Comparison of ENCODE assay signal across 18 cellular contexts in the genomic region with DNA sequence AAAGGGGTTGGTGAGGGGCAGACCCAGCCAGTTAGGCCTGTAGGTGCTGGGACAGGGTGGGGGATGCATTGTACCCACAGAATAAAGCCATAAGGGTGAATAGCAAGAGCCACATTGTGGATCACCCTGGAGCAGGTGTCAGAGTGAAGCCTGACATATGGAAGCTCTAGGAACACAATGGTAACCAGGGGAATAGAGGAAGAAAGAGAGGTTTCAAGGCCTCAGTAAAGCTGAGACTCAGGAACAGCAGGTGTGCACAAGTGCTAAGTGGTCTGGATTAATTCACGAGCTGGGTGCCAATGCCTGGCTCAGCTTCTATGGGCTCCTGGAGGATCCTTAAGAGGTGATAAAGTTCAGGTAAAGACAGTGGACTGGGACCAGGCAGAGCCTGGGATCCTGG.
DNase-seq lines count a peak whose midpoint lies in the region; ATAC-seq and TF ChIP-seq lines count a peak whose summit lies in the region.
"Had no signal": no experiment of that assay in that cellular context is flagged by ENCODE, and none has a peak within 500 bp of the region (broad histone marks: within the 10 kb centered on the region; RNA-seq: fewer than 3 reads in every experiment).

No MANE protein-coding gene starts in this region.

- H3K9me3 Mint-ChIP-seq in Caco-2 (ENCODE audit: unreplicated experiment) (peaks cover 7% of the 10 kb centered on the region), endodermal cell (no peaks in the 10 kb centered on the region)
- H3K9me3 Mint-ChIP-seq in natural killer cell treated with Interleukin-12 subunit alpha and Interleukin-12 subunit beta and Interleukin-15 and Interleukin-18, amount 100 ng/mL, for 72 hours, result no peaks in the 10 kb centered on the region
- H3K9me3 Mint-ChIP-seq: CD4-positive, CD25-positive, alpha-beta regulatory T cell had no signal

- ATAC-seq in GM21723 (IDR thresholded peaks at IDR 0.05; ENCODE audit: unreplicated experiment), result no peak
- no peak for ATAC-seq in natural killer cell treated with Interleukin-12 subunit alpha and Interleukin-12 subunit beta and Interleukin-15 and Interleukin-18, amount 100 ng/mL, for 72 hours

- H3K27me3 ChIP-seq in Caco-2 (replicated peaks; ENCODE audit: control insufficient read depth, insufficient read depth, low read length) (no peaks in the 10 kb centered on the region; the same call in 1 of the 2 replicates), endodermal cell (ENCODE audit: control insufficient read depth, insufficient read depth, low read length, poor library complexity, severe bottlenecking) (no peaks in the 10 kb centered on the region)
- H3K27me3 ChIP-seq: SJSA1 had no signal

- in situ Hi-C loops in G401 (cut with HindIII; ENCODE audit: low sequenced_read_pairs), result no loop called here

- peaks cover 26% of the 10 kb centered on the region for H3K4me1 Mint-ChIP-seq in Caco-2 (ENCODE audit: low read depth, unreplicated experiment)
- peaks cover 63% of the 10 kb centered on the region for H3K4me1 Mint-ChIP-seq in endodermal cell
- H3K4me1 Mint-ChIP-seq in natural killer cell treated with Interleukin-12 subunit alpha and Interleukin-12 subunit beta and Interleukin-15 and Interleukin-18, amount 100 ng/mL, for 72 hours (ENCODE audit: low read depth in 2 of 2), result no peaks in the 10 kb centered on the region
- H3K4me1 Mint-ChIP-seq: CD4-positive, CD25-positive, alpha-beta regulatory T cell had no signal

- no TSS peak for BruUV-seq in Caco-2 (replicated peaks; lab: Mats Ljungman, UMichigan)

- H3K4me3 ChIP-seq in Caco-2 (ENCODE audit: low read depth, low read length), result no peak overlapping the region
- no peak overlapping the region for H3K4me3 ChIP-seq in endodermal cell (ENCODE audit: low read length)
- H3K4me3 ChIP-seq: SJSA1 had no signal

- H3K36me3 ChIP-seq in Caco-2 (ENCODE audit: control insufficient read depth, insufficient read depth, low read length), result no peaks in the 10 kb centered on the region
- H3K36me3 ChIP-seq in endodermal cell (ENCODE audit: control insufficient read depth, insufficient read depth, low read length), result no peaks in the 10 kb centered on the region
- H3K36me3 ChIP-seq: SJSA1 had no signal

- no peak for TF ChIP-seq CTCF in Caco-2 (IDR thresholded peaks at IDR 0.05; ENCODE audit: insufficient read depth in 1 of 2, low read depth in 1 of 2, low read length in 1 of 2, severe bottlenecking in 1 of 2, unreplicated experiment in 1 of 2)
- no peak for TF ChIP-seq CTCF in endodermal cell (conservative IDR thresholded peaks at IDR 0.05)

- no peak for DNase-seq in Caco-2
- peak; percentile 55 for DNase-seq in G401 (ENCODE audit: low spot score)
- peak; percentile 78 for DNase-seq in NCI-H524 treated with DMSO at 0.1 percent for 48 hours (lab: John Stamatoyannopoulos, UW)
- peak; percentile 72 for DNase-seq in endodermal cell
- no peak for DNase-seq in stimulated activated CD4-positive, alpha-beta T cell treated with anti-CD3 and anti-CD28 coated beads, Interleukin-12 subunit alpha, Interleukin-12 subunit beta, amount 100 ng/mL, for 4 hours
- no peak for DNase-seq in natural killer cell treated with Interleukin-12 subunit alpha and Interleukin-12 subunit beta and Interleukin-15 and Interleukin-18, amount 100 ng/mL, for 72 hours (ENCODE audit: low spot score)
- DNase-seq: Calu3; CD4-positive, CD25-positive, alpha-beta regulatory T cell; NCI-H1048; NCI-H187 treated with DMSO at 0.1 percent for 48 hours; NCI-H226; NCI-H526 treated with DMSO at 0.1 percent for 48 hours; OCI-M1; RPMI8226; T-helper 2 cell had no signal

- H3K27me3 Mint-ChIP-seq in Caco-2 (ENCODE audit: insufficient read depth, unreplicated experiment) (no peaks in the 10 kb centered on the region), endodermal cell (ENCODE audit: insufficient read depth) (no peaks in the 10 kb centered on the region)
- peaks cover 2 to 19% of the 10 kb centered on the region in 2 donors for H3K27me3 Mint-ChIP-seq in natural killer cell treated with Interleukin-12 subunit alpha and Interleukin-12 subunit beta and Interleukin-15 and Interleukin-18, amount 100 ng/mL, for 72 hours

- no peaks in the 10 kb centered on the region for H3K36me3 Mint-ChIP-seq in Caco-2 (ENCODE audit: insufficient read depth, unreplicated experiment)
- H3K36me3 Mint-ChIP-seq in endodermal cell (ENCODE audit: low read depth), result no peaks in the 10 kb centered on the region
- H3K36me3 Mint-ChIP-seq in natural killer cell treated with Interleukin-12 subunit alpha and Interleukin-12 subunit beta and Interleukin-15 and Interleukin-18, amount 100 ng/mL, for 72 hours, result no peaks in the 10 kb centered on the region
- H3K36me3 Mint-ChIP-seq: CD4-positive, CD25-positive, alpha-beta regulatory T cell had no signal

- POLR2A ChIA-PET in Caco-2 (lab: Charles Lee), result no interaction called here

- H3K4me1 ChIP-seq in Caco-2, result peaks cover 21% of the 10 kb centered on the region
- peaks cover 29% of the 10 kb centered on the region for H3K4me1 ChIP-seq in endodermal cell (ENCODE audit: control insufficient read depth, insufficient read depth, low read length)

- H3K27ac ChIP-seq in endodermal cell (ENCODE audit: low read depth, low read length), result no peak overlapping the region
- H3K27ac ChIP-seq: KMS-11 had no signal

- H3K4me3 Mint-ChIP-seq in Caco-2 (ENCODE audit: unreplicated experiment) (no peak overlapping the region), endodermal cell (no peak overlapping the region)
- no peak overlapping the region for H3K4me3 Mint-ChIP-seq in natural killer cell treated with Interleukin-12 subunit alpha and Interleukin-12 subunit beta and Interleukin-15 and Interleukin-18, amount 100 ng/mL, for 72 hours
- H3K4me3 Mint-ChIP-seq: CD4-positive, CD25-positive, alpha-beta regulatory T cell had no signal

- CTCF ChIA-PET in Caco-2 (lab: Charles Lee), result no interaction called here

- H3K9ac ChIP-seq in endodermal cell (ENCODE audit: extremely low read depth, low read length, poor library complexity, severe bottlenecking), result no peak overlapping the region
- H3K9ac ChIP-seq: KMS-11 had no signal

- no peaks in the 10 kb centered on the region for H3K9me3 ChIP-seq in Caco-2
- H3K9me3 ChIP-seq in endodermal cell (ENCODE audit: control insufficient read depth, low read length), result no peaks in the 10 kb centered on the region
- H3K9me3 ChIP-seq: SJSA1 had no signal

- intact Hi-C loops in Caco-2 (cut with micrococcal nuclease; ENCODE audit: unreplicated experiment), result no loop called here

- H3K27ac Mint-ChIP-seq in Caco-2 (ENCODE audit: unreplicated experiment) (peak overlapping the region; percentile 65), endodermal cell (no peak overlapping the region)
- no peak overlapping the region for H3K27ac Mint-ChIP-seq in natural killer cell treated with Interleukin-12 subunit alpha and Interleukin-12 subunit beta and Interleukin-15 and Interleukin-18, amount 100 ng/mL, for 72 hours
- H3K27ac Mint-ChIP-seq: CD4-positive, CD25-positive, alpha-beta regulatory T cell had no signal

- WGBS in endodermal cell (ENCODE audit: insufficient coverage in 1 of 2, insufficient read length in 1 of 2), 2 experiments, result 74 to 83% methylated on average over 1 of the region's 1 CpG

Comparison
In these comparisons a context has a peak if more than half of its experiments do, and no peak if none do; other contexts are left out.
1. DNase-seq: peak in G401 (single experiment), NCI-H524 treated with DMSO at 0.1 percent for 48 hours (single experiment) and endodermal cell (single experiment); none in Caco-2 (0 of 2), stimulated activated CD4-positive, alpha-beta T cell treated with anti-CD3 and anti-CD28 coated beads, Interleukin-12 subunit alpha, Interleukin-12 subunit beta, amount 100 ng/mL, for 4 hours (single experiment) and natural killer cell treated with Interleukin-12 subunit alpha and Interleukin-12 subunit beta and Interleukin-15 and Interleukin-18, amount 100 ng/mL, for 72 hours (single experiment).